Comparison of ENCODE assay signal across 12 cellular contexts in the genomic region with DNA sequence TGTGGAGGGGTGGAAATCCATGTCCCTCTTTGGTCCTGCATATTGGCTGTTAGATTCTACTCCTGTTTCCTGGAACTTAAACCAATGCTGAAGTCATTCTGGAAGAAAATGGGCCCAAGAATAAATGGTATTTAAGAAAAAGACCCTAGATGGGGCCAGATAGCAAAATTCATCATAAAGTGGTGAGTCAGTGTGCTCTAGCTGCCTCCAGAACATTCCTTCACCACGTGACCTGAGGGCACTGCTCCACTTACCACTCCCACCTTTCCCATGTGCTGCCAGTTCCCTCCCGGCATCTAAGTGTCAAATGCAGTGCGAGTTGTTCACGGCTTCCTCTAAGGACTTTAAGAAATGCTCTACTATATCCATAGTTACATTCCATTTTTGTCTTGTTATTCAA. TPM values are rescaled to one million over a fixed set of nuclear protein-coding genes. Genes with fewer than 3 reads are reported as not detected.
DNase-seq lines count a peak whose midpoint lies in the region; ATAC-seq, FAIRE-seq and TF ChIP-seq lines count a peak whose summit lies in the region.
"Had no signal": no experiment of that assay in that cellular context is flagged by ENCODE, and none has a peak within 500 bp of the region (broad histone marks: within the 10 kb centered on the region; RNA-seq: fewer than 3 reads in every experiment).

No MANE protein-coding gene starts in this region.

- no peak overlapping the region for H2AFZ ChIP-seq in keratinocyte (ENCODE audit: control insufficient read depth, low read length)

- H4K20me1 ChIP-seq in keratinocyte (ENCODE audit: control insufficient read depth, extremely low read depth, insufficient read depth, low read length), result peaks cover 5% of the 10 kb centered on the region

- intact Hi-C loops in adrenal gland (cut with DNase I) (no loop called here), tibial artery (cut with DNase I; ENCODE audit: low total_unique reads) (no loop called here), left colon (cut with DNase I, micrococcal nuclease) (no loop called here)

- peak; percentile 20 for FAIRE-seq in keratinocyte (lab: Jason Lieb, UNC)

- H3K4me2 ChIP-seq in keratinocyte (ENCODE audit: control insufficient read depth, extremely low read depth, insufficient read depth, low read depth, low read length), result peak overlapping the region; percentile 6

- peaks cover 2% of the 10 kb centered on the region for H3K79me2 ChIP-seq in keratinocyte (ENCODE audit: control insufficient read depth, insufficient read depth, low read length)

- peak; percentile 39 for DNase-seq in AG09309 (ENCODE audit: low read depth)
- DNase-seq in HCEC 1CT, result peak; percentile 37
- no peak for DNase-seq in adrenal gland
- DNase-seq in keratinocyte (ENCODE audit: low read depth, low spot score), result no peak
- no peak for DNase-seq in tibial artery
- no peak for DNase-seq in left colon
- DNase-seq: NCI-H2107; stimulated activated CD4-positive, alpha-beta T cell treated with anti-CD3 and anti-CD28 coated beads, Interleukin-4, amount 100 ng/mL, for 4 hours; WERI-Rb-1 had no signal

- TF ChIP-seq POLR2A in adrenal gland (IDR thresholded peaks at IDR 0.05), result no peak

- dilution Hi-C loops in keratinocyte (cut with MboI; ENCODE audit: extremely low pct_ligation_motif_present, low sequenced_read_pairs), result no loop called here

- H3K9me1 ChIP-seq in keratinocyte (ENCODE audit: control insufficient read depth, extremely low read depth, insufficient read depth, low read length), result no peaks in the 10 kb centered on the region

- H3K36me3 ChIP-seq in adrenal gland (replicated peaks in 1 of 2), result peaks cover 0 to 55% of the 10 kb centered on the region in 2 donors
- H3K36me3 ChIP-seq in keratinocyte (ENCODE audit: control insufficient read depth in 2 of 2, extremely low read depth in 1 of 2, insufficient read depth in 2 of 2, low read length in 2 of 2), result peaks cover 41 to 47% of the 10 kb centered on the region in 2 experiments
- peaks cover 49 to 65% (median 57%) of the 10 kb centered on the region in 3 donors for H3K36me3 ChIP-seq in tibial artery

- TF ChIP-seq CTCF in AG09309 (IDR thresholded peaks at IDR 0.05; ENCODE audit: control insufficient read depth, insufficient read depth, low read depth, low read length, missing control alignments) (no peak), adrenal gland (IDR thresholded peaks at IDR 0.05) (no peak), keratinocyte (optimal IDR thresholded peaks at IDR 0.05 in 1 of 3, IDR thresholded peaks at IDR 0.05 in 1 of 3, conservative IDR thresholded peaks at IDR 0.05 in 1 of 3; ENCODE audit: extremely low read depth in 1 of 3, insufficient read depth in 2 of 3, low read length in 3 of 3) (peak in 1 of 3 experiments; percentile 13), tibial artery (IDR thresholded peaks at IDR 0.05) (no peak)

- WGBS in adrenal gland, 4 donors, result 83 to 92% (median 87%) methylated on average over 4 of the region's 4 CpGs

- no peak overlapping the region for H3K4me3 ChIP-seq in AG09309 (ENCODE audit: control insufficient read depth, low read depth, low read length)
- no peak overlapping the region for H3K4me3 ChIP-seq in adrenal gland
- no peak overlapping the region for H3K4me3 ChIP-seq in keratinocyte (ENCODE audit: control insufficient read depth in 2 of 3, extremely low read depth in 1 of 3, insufficient read depth in 2 of 3, low read depth in 1 of 3, low read length in 3 of 3)
- H3K4me3 ChIP-seq in tibial artery, result no peak overlapping the region
- H3K4me3 ChIP-seq: lung had no signal

- H3K9ac ChIP-seq in keratinocyte (ENCODE audit: control insufficient read depth, extremely low read depth, insufficient read depth, low read length), result peak overlapping the region; percentile 28

- no peaks in the 10 kb centered on the region for H3K27me3 ChIP-seq in adrenal gland
- H3K27me3 ChIP-seq in keratinocyte (ENCODE audit: control insufficient read depth, extremely low read depth, insufficient read depth, low read length), result no peaks in the 10 kb centered on the region
- H3K27me3 ChIP-seq in tibial artery, result no peaks in the 10 kb centered on the region

- H3K27ac ChIP-seq in adrenal gland (peak overlapping the region in 3 of 5 donors; percentile 16 to 52 (median 21)), keratinocyte (ENCODE audit: control insufficient read depth, insufficient read depth, low read length) (peak overlapping the region; percentile 73), tibial artery (no peak overlapping the region)
- H3K27ac ChIP-seq: WERI-Rb-1 had no signal

- H3K4me1 ChIP-seq in adrenal gland (replicated peaks in 1 of 2), result peaks cover 0 to 6% of the 10 kb centered on the region in 2 donors
- H3K4me1 ChIP-seq in keratinocyte (ENCODE audit: control insufficient read depth, extremely low read depth, insufficient read depth, low read length), result peaks cover 18% of the 10 kb centered on the region
- peaks cover 0 to 25% (median 10%) of the 10 kb centered on the region in 4 donors for H3K4me1 ChIP-seq in tibial artery

- H3K9me3 ChIP-seq in adrenal gland (replicated peaks in 1 of 3) (no peaks in the 10 kb centered on the region), keratinocyte (ENCODE audit: control insufficient read depth, low read depth, low read length) (no peaks in the 10 kb centered on the region), tibial artery (no peaks in the 10 kb centered on the region)

- no peak for ATAC-seq in HG02623 (IDR thresholded peaks at IDR 0.05; ENCODE audit: unreplicated experiment)
- no peak for ATAC-seq in left colon
- ATAC-seq in GM21515 (IDR thresholded peaks at IDR 0.05; ENCODE audit: unreplicated experiment), result no peak

RNA-seq across cellular contexts. Expression of a gene that starts 30.9 kb away (rescaled TPM):
- total RNA-seq in adrenal gland (10 to 100 TPM; 39.7 to 94.9 (median 76.6) TPM), left colon (100 to 1,000 TPM in 1 of 2 donors, 10 to 100 TPM in 1; 88.8 to 103 TPM)
- polyA plus RNA-seq in adrenal gland (100 to 1,000 TPM in 1 of 3 donors, 10 to 100 TPM in 2; 63.1 to 100 (median 80.3) TPM), keratinocyte (92.2 to 136 TPM (median 108 TPM) in 3 replicates)
- polyA plus RNA-seq in keratinocyte (2011; ENCODE audit: low read depth), result 384 TPM
- polyA plus RNA-seq in keratinocyte (2011; cell fraction: cytosol; rRNA removed), result 104 and 177 TPM in 2 replicates
- polyA plus RNA-seq in keratinocyte (2011; cell fraction: nucleus; rRNA removed), result 146 and 160 TPM in 2 replicates
- 80.7 and 121 TPM in 2 replicates for polyA plus RNA-seq in keratinocyte (2012; ENCODE audit: low replicate concordance)
- 56.5 to 117 TPM (median 69.2 TPM) in 3 replicates for polyA minus RNA-seq in keratinocyte
- polyA minus RNA-seq in keratinocyte (2011; cell fraction: cytosol; rRNA and poly(A)+ RNA removed), result 68.1 TPM
- polyA minus RNA-seq in keratinocyte (2011; cell fraction: nucleus; rRNA and poly(A)+ RNA removed), result 46.6 and 92.2 TPM in 2 replicates

RNA-seq across cellular contexts. Expression of a gene that starts 34.2 kb away (rescaled TPM):
- total RNA-seq in adrenal gland (10 to 100 TPM; 25.5 to 46.7 (median 30.0) TPM), left colon (10 to 100 TPM; 43.2 to 56.2 TPM)
- polyA plus RNA-seq in adrenal gland (10 to 100 TPM; 31.1 to 35.2 (median 32.5) TPM), keratinocyte (53.0 to 62.5 TPM (median 60.7 TPM) in 3 replicates)
- 87.1 TPM for polyA plus RNA-seq in keratinocyte (2011; ENCODE audit: low read depth)
- polyA plus RNA-seq in keratinocyte (2011; cell fraction: cytosol; rRNA removed), result 41.5 and 44.0 TPM in 2 replicates
- polyA plus RNA-seq in keratinocyte (2011; cell fraction: nucleus; rRNA removed), result 109 and 122 TPM in 2 replicates
- polyA plus RNA-seq in keratinocyte (2012; ENCODE audit: low replicate concordance), result 71.9 and 81.6 TPM in 2 replicates
- polyA minus RNA-seq in keratinocyte, result 25.4 to 41.8 TPM (median 34.8 TPM) in 3 replicates
- 43.0 TPM for polyA minus RNA-seq in keratinocyte (2011; cell fraction: cytosol; rRNA and poly(A)+ RNA removed)
- 48.7 and 60.6 TPM in 2 replicates for polyA minus RNA-seq in keratinocyte (2011; cell fraction: nucleus; rRNA and poly(A)+ RNA removed)

Comparison
In these comparisons a context has a peak if more than half of its experiments do, and no peak if none do; other contexts are left out.
1. DNase-seq: peak in AG09309 (single experiment) and HCEC 1CT (single experiment); none in adrenal gland (0 of 7), keratinocyte (single experiment), tibial artery (0 of 2) and left colon (0 of 2).
2. H3K27ac ChIP-seq: peak in adrenal gland (3 of 5) and keratinocyte (single experiment); none in tibial artery (0 of 2).